Comparison of ENCODE assay signal across 24 cellular contexts in the genomic region with DNA sequence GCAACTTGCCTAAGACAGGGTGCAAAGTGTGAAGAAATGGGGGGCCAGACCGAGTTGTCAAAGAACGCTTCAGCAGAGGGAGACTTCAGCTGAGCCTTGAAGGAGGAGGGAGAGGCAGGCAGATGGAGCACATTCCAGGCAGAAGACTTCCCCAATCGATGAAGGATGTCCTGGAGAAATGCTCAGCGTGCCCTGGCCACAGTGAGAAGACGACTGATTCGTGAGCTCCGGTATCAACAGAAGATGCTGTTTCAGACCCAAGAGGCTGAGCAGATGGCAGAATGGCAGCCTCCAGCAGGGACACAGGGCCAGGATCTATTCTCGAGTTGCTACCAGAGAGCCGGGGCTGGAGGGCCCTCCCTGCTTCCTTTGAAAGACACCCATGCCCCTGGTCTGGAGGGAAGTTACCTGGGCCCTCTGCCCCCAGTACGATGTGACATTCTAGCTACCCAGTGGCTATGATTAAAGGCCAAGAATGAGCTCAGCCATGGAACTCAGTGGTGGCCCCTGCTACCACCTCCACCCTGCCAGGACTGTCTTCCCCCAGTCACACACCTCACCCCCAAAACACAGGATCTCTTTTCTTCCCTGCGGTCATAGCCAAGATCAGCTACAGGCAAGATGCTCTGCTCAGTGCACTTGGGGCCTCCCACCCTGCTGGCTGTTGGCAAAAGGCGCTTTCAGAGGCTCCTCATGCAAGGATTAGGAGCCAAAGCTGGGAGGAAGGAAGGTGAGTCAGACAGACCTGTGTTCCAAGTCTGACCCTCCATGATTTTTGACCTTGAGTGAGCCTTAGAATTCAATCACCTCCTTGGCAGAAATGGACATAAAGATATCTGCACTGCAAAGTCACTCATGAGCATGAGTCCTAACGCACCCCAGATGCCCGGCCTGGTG.
DNase-seq lines count a peak whose midpoint lies in the region; ATAC-seq, FAIRE-seq and TF ChIP-seq lines count a peak whose summit lies in the region.
"Had no signal": no experiment of that assay in that cellular context is flagged by ENCODE, and none has a peak within 500 bp of the region (broad histone marks: within the 10 kb centered on the region; RNA-seq: fewer than 3 reads in every experiment).

No MANE protein-coding gene starts in this region.

- POLR2A ChIA-PET in K562 (lab: Yijun Ruan, JAX), result interaction anchor here (0.7 to 1.0 kb wide), 2 partner anchors 10 to 72 kb away, joined by 3 to 5 read pairs; no protein-coding TSS in a partner anchor

- no peak overlapping the region for H3K9ac ChIP-seq in K562 (ENCODE audit: insufficient read depth in 1 of 2, low read depth in 2 of 2, low read length in 2 of 2)

- TF ChIP-seq RAD21 in K562 (CRISPR knock-in tag; conservative IDR thresholded peaks at IDR 0.05 in 1 of 2, IDR thresholded peaks at IDR 0.05 in 1 of 2), result no peak

- CTCF ChIA-PET in K562 (lab: Yijun Ruan, JAX; ENCODE audit: low intra/inter-chr PET ratio), result no interaction called here

- WGBS in K562 (ENCODE audit: insufficient coverage, low coverage, missing lambda C conversion rate), result under 1% methylated on average over 13 of the region's 14 CpGs

- DNase-seq in NCI-H2171 treated with DMSO at 0.1 percent for 48 hours (lab: John Stamatoyannopoulos, UW), result peak; percentile 31
- no peak for DNase-seq in NCI-H2171 (lab: John Stamatoyannopoulos, UW)
- no peak for DNase-seq in K562 (ENCODE audit: extremely low read depth in 1 of 4, low spot score in 3 of 4)
- peak; percentile 3 for DNase-seq in fibroblast of pulmonary artery (ENCODE audit: low read depth)
- DNase-seq in posterior vena cava (ENCODE audit: low spot score), result peak; percentile 55
- no peak for DNase-seq in COR-L47 (lab: John Stamatoyannopoulos, UW)
- DNase-seq in NCI-H2227 (lab: John Stamatoyannopoulos, UW; ENCODE audit: unreplicated experiment), result no peak
- no peak for DNase-seq in hypothalamus (lab: John Stamatoyannopoulos, UW)
- DNase-seq: Calu3; CD8-positive, alpha-beta memory T cell; DMS79 treated with DMSO at 0.1 percent for 48 hours; Kasumi-1; MM.1S; NCI-H2029; NCI-H226; NCI-H510A; NCI-H69; RPMI8226; SHP77 had no signal

- intact Hi-C loops in K562 (cut with micrococcal nuclease) (no loop called here), posterior vena cava (cut with DNase I) (no loop called here)

- no peak for FAIRE-seq in K562 (lab: Jason Lieb, UNC)
- FAIRE-seq: GM18507, H54, HepG2 had no signal

- TF ChIP-seq CTCF in K562 (IDR thresholded peaks at IDR 0.05 in 2 of 3, conservative IDR thresholded peaks at IDR 0.05 in 1 of 3; ENCODE audit: insufficient read depth in 2 of 3, low read depth in 1 of 3, low read length in 3 of 3) (no peak), fibroblast of pulmonary artery (IDR thresholded peaks at IDR 0.05; ENCODE audit: low read length, missing control alignments) (no peak)

- no peak overlapping the region for H3K27ac ChIP-seq in K562 (ENCODE audit: extremely low read depth, low read depth, low read length)
- H3K27ac ChIP-seq: 22Rv1, C4-2B had no signal

- ATAC-seq in K562, result no peak
- ATAC-seq: HepG2 had no signal

- no TSS peak for BruUV-seq in K562 (replicated peaks; lab: Mats Ljungman, UMichigan)

- in situ Hi-C loops in K562 (cut with MboI), result no loop called here

- H3K9me3 ChIP-seq in K562 (replicated peaks; ENCODE audit: control insufficient read depth, insufficient read depth, low read depth, low read length), result no peaks in the 10 kb centered on the region

- TF ChIP-seq EP300 in K562 (IDR thresholded peaks at IDR 0.05; ENCODE audit: low read length), result no peak

- H2AFZ ChIP-seq in K562 (ENCODE audit: low read depth, low read length), result no peak overlapping the region

- no peaks in the 10 kb centered on the region for H3K36me3 ChIP-seq in K562 (ENCODE audit: control insufficient read depth, insufficient read depth, low read length)

- H4K20me1 ChIP-seq in K562 (replicated peaks; ENCODE audit: control insufficient read depth, insufficient read depth, low read length), result 0 out of 2 replicates have a peak, but pooled peaks cover 3% of the 10 kb centered on the region

- H3K4me2 ChIP-seq in K562 (ENCODE audit: insufficient read depth, low read length), result no peak overlapping the region

- H3K4me3 ChIP-seq in K562, result no peak overlapping the region
- H3K4me3 ChIP-seq in fibroblast of pulmonary artery (replicated peaks; ENCODE audit: low read depth, low read length), result no peak overlapping the region

- no peaks in the 10 kb centered on the region for H3K79me2 ChIP-seq in K562 (ENCODE audit: control insufficient read depth, insufficient read depth, low read length)

- no peaks in the 10 kb centered on the region for H3K9me1 ChIP-seq in K562 (ENCODE audit: control insufficient read depth, insufficient read depth, low read length)

- H3K4me1 ChIP-seq in K562 (replicated peaks in 1 of 2; ENCODE audit: control insufficient read depth in 2 of 2, insufficient read depth in 2 of 2, low read length in 2 of 2), result no peaks in the 10 kb centered on the region; a peak in 1 of 5 replicates

- peaks cover 24 to 75% of the 10 kb centered on the region in 2 experiments for H3K27me3 ChIP-seq in K562 (ENCODE audit: control insufficient read depth in 2 of 2, insufficient read depth in 2 of 2, low read length in 2 of 2)

- no peak for TF ChIP-seq POLR2A in K562 (conservative IDR thresholded peaks at IDR 0.05)

TF ChIP-seq in K562, 482 proteins besides CTCF, POLR2A, EP300 and RAD21:
- TF ChIP-seq EHMT2 (IDR thresholded peaks at IDR 0.05) (no peak), ZNF263 (CRISPR knock-in tag; IDR thresholded peaks at IDR 0.05; ENCODE audit: borderline replicate concordance) (peak; percentile 32; the same call in 1 of the 2 replicates), NBN (IDR thresholded peaks at IDR 0.05; ENCODE audit: low read depth) (no peak), ZNF586 (CRISPR knock-in tag; conservative IDR thresholded peaks at IDR 0.05) (no peak), NFATC3 (IDR thresholded peaks at IDR 0.05) (no peak), TAF9B (IDR thresholded peaks at IDR 0.05; ENCODE audit: partially characterized antibody) (no peak)
- TF ChIP-seq, protein P1, sequence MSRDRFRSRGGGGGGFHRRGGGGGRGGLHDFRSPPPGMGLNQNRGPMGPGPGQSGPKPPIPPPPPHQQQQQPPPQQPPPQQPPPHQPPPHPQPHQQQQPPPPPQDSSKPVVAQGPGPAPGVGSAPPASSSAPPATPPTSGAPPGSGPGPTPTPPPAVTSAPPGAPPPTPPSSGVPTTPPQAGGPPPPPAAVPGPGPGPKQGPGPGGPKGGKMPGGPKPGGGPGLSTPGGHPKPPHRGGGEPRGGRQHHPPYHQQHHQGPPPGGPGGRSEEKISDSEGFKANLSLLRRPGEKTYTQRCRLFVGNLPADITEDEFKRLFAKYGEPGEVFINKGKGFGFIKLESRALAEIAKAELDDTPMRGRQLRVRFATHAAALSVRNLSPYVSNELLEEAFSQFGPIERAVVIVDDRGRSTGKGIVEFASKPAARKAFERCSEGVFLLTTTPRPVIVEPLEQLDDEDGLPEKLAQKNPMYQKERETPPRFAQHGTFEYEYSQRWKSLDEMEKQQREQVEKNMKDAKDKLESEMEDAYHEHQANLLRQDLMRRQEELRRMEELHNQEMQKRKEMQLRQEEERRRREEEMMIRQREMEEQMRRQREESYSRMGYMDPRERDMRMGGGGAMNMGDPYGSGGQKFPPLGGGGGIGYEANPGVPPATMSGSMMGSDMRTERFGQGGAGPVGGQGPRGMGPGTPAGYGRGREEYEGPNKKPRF (IDR thresholded peaks at IDR 0.05; ENCODE audit: low read depth, low read length), result no peak

Comparison
In these comparisons a context has a peak if more than half of its experiments do, and no peak if none do; other contexts are left out.
1. DNase-seq: peak in NCI-H2171 treated with DMSO at 0.1 percent for 48 hours (single experiment), fibroblast of pulmonary artery (single experiment) and posterior vena cava (single experiment); none in NCI-H2171 (single experiment), K562 (0 of 4), COR-L47 (single experiment), NCI-H2227 (single experiment) and hypothalamus (0 of 51).